Comparison of ENCODE assay signal across 8 cellular contexts in the genomic region with DNA sequence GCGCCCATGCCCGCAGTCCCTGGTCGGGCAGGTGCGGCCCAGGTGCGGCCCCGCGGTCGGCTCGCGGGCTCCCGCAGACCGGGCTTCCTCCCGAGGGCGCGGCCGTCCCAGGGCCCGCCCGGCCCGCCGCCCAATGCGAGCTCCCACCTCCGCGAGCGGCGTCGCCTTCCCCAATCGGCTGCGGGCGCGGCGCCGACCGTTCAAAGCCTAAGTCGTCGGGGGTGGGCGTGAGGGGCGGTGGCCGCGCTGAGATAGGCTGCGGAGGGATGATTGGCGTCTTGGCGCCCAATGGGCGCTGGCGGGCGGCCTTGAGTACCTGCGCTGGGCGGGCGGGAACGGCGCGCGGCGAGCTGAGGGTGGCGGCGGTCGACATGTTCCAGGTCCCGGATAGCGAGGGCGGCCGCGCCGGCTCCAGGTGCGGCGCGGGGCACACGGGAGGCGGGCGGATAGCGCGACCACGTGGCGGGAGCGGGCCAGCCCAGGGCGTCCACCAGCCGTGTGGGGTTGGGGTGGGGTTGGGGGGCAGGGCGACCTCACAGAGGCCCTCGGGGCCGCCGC. TPM values are rescaled to one million over a fixed set of nuclear protein-coding genes. Genes with fewer than 3 reads are reported as not detected.
A peak's percentile ranks its signal among the peaks of the same experiment; 100 is the strongest.
DNase-seq lines count a peak whose midpoint lies in the region; ATAC-seq and TF ChIP-seq lines count a peak whose summit lies in the region.

A gene with protein sequence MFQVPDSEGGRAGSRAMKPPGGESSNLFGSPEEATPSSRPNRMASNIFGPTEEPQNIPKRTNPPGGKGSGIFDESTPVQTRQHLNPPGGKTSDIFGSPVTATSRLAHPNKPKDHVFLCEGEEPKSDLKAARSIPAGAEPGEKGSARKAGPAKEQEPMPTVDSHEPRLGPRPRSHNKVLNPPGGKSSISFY (plus strand): TSS at position 338 of the 558 bp plus-strand sequence. CDS start 34 bp downstream, at position 372.

- H3K4me3 ChIP-seq in BJ (ENCODE audit: low read depth, low read length), result peak within 1 kb of the TSS; percentile 53
- H3K4me3 ChIP-seq in left lung, result peak within 1 kb of the TSS; percentile 58 to 83

- ATAC-seq in GM19324 (IDR thresholded peaks at IDR 0.05; ENCODE audit: low FRiP score, unreplicated experiment) (peak; percentile 96), HG03469 (IDR thresholded peaks at IDR 0.05; ENCODE audit: unreplicated experiment) (peak; percentile 80), left lung (peak; percentile 98)

- no peaks in the 10 kb centered on the region for H3K9me3 Mint-ChIP-seq in activated CD4-positive, alpha-beta T cell treated with anti-CD3 and anti-CD28 coated beads, Interleukin-2, amount 10 ng/mL, durations not matched to agents 24 days and 14 days

- peak within 1 kb of the TSS; percentile 95 for H3K4me3 Mint-ChIP-seq in activated CD4-positive, alpha-beta T cell treated with anti-CD3 and anti-CD28 coated beads, Interleukin-2, amount 10 ng/mL, durations not matched to agents 24 days and 14 days

- peaks cover 42% of the 10 kb centered on the region for H3K36me3 Mint-ChIP-seq in activated CD4-positive, alpha-beta T cell treated with anti-CD3 and anti-CD28 coated beads, Interleukin-2, amount 10 ng/mL, durations not matched to agents 24 days and 14 days (ENCODE audit: low read depth)

- no peaks in the 10 kb centered on the region for H3K27me3 Mint-ChIP-seq in activated CD4-positive, alpha-beta T cell treated with anti-CD3 and anti-CD28 coated beads, Interleukin-2, amount 10 ng/mL, durations not matched to agents 24 days and 14 days

- peaks cover 34% of the 10 kb centered on the region for H3K4me1 Mint-ChIP-seq in activated CD4-positive, alpha-beta T cell treated with anti-CD3 and anti-CD28 coated beads, Interleukin-2, amount 10 ng/mL, durations not matched to agents 24 days and 14 days

- H3K27ac Mint-ChIP-seq in activated CD4-positive, alpha-beta T cell treated with anti-CD3 and anti-CD28 coated beads, Interleukin-2, amount 10 ng/mL, durations not matched to agents 24 days and 14 days, result peak within 1 kb of the TSS; percentile 93

- peak; percentile 82 for DNase-seq in BJ (ENCODE audit: low read depth)
- DNase-seq in NCI-H526 treated with DMSO at 0.1 percent for 48 hours (lab: John Stamatoyannopoulos, UW), result peak; percentile 86
- peak; percentile 99 for DNase-seq in activated CD4-positive, alpha-beta T cell treated with anti-CD3 and anti-CD28 coated beads, Interleukin-2, amount 10 ng/mL, durations not matched to agents 24 days and 14 days
- DNase-seq in dedifferentiated amniotic fluid mesenchymal stem cell (ENCODE audit: extremely low spot score), result peak; percentile 77
- DNase-seq in left lung, result peak; percentile 96 to 97
- DNase-seq in stimulated activated CD4-positive, alpha-beta T cell treated with anti-CD3 and anti-CD28 coated beads, Interleukin-2, amount 100 ng/mL, for 4 hours (ENCODE audit: low read depth), result peak; percentile 94

- POLR2A ChIA-PET in BJ (lab: Charles Lee), result no interaction called here

- H3K9me3 ChIP-seq in left lung, result no peaks in the 10 kb centered on the region

- intact Hi-C loops in activated CD4-positive, alpha-beta T cell treated with anti-CD3 and anti-CD28 coated beads, Interleukin-2, amount 10 ng/mL, durations not matched to agents 24 days and 14 days (cut with micrococcal nuclease), result loop anchor here (1.0 to 2.0 kb wide), 3 partner anchors 28 to 93 kb away; a partner anchor contains a TSS
- intact Hi-C loops in left lung (cut with DNase I), result no loop called here

- TF ChIP-seq CTCF in BJ (IDR thresholded peaks at IDR 0.05; ENCODE audit: insufficient read depth, low read depth, low read length) (no peak), left lung (IDR thresholded peaks at IDR 0.05) (no peak)

- peaks cover 16% of the 10 kb centered on the region for H3K36me3 ChIP-seq in BJ (ENCODE audit: control insufficient read depth, insufficient read depth, low read length)
- H3K36me3 ChIP-seq in left lung, result peaks cover 0 to 29% of the 10 kb centered on the region in 2 donors

- CTCF ChIA-PET in BJ (lab: Yijun Ruan, JAX), result interaction anchor here (0.7 to 2.0 kb wide), 6 partner anchors 12 to 185 kb away, joined by 3 to 6 read pairs (median 3); a partner anchor contains a TSS

- H3K27ac ChIP-seq in left lung, result peak within 1 kb of the TSS; percentile 33 to 69

- no peaks in the 10 kb centered on the region for H3K27me3 ChIP-seq in BJ (ENCODE audit: control insufficient read depth, insufficient read depth, low read length)
- H3K27me3 ChIP-seq in left lung, result no peaks in the 10 kb centered on the region

- H3K4me1 ChIP-seq in left lung, result peaks cover 5 to 22% of the 10 kb centered on the region in 2 donors

RNA-seq across cellular contexts. Expression of the gene that starts here (rescaled TPM):
- polyA plus RNA-seq in BJ (2011; rRNA removed), result 46.2 and 47.6 TPM in 2 replicates
- polyA minus RNA-seq in BJ (2011; rRNA and poly(A)+ RNA removed), result 19.7 and 20.9 TPM in 2 replicates
- 119 and 120 TPM in 2 replicates for total RNA-seq in activated CD4-positive, alpha-beta T cell treated with anti-CD3 and anti-CD28 coated beads, Interleukin-2, amount 10 ng/mL, durations not matched to agents 24 days and 14 days
- total RNA-seq in left lung, result 10 to 100 TPM; 72.2 to 72.3 TPM

Comparison
In these comparisons a context has a peak if more than half of its experiments do, and no peak if none do; other contexts are left out.
1. Peak in every context shown above with its lines: DNase-seq, ATAC-seq, H3K4me3 ChIP-seq and H3K27ac ChIP-seq.